ENCODE assay signal across 8 cellular contexts in genomic region chr9:126722922-126723806, GRCh38.
DNase-seq lines count a peak whose midpoint lies in the region; ATAC-seq and TF ChIP-seq lines count a peak whose summit lies in the region.

No MANE protein-coding gene starts in this region.

- peaks cover 35% of the 10 kb centered on the region for H3K4me1 Mint-ChIP-seq in activated naive CD4-positive, alpha-beta T cell treated with anti-CD3 and anti-CD28 coated beads for 36 hours (ENCODE audit: low read depth)

- H3K4me3 ChIP-seq in GM12865 (ENCODE audit: low read depth, low read length) (peak overlapping the region; percentile 68), Panc1 (ENCODE audit: low read depth in 2 of 2, low read length in 2 of 2) (peak overlapping the region; percentile 48 to 58), right cardiac atrium (ENCODE audit: low read length) (peak overlapping the region; percentile 76), skin epidermis (peak overlapping the region; percentile 52 to 66 (median 61))

- H3K36me3 ChIP-seq in Panc1 (ENCODE audit: control insufficient read depth, insufficient read depth, low read length) = no peaks in the 10 kb centered on the region

- H3K27ac Mint-ChIP-seq in activated naive CD4-positive, alpha-beta T cell treated with anti-CD3 and anti-CD28 coated beads for 36 hours = peak overlapping the region; percentile 91

- intact Hi-C loops in Panc1 (cut with micrococcal nuclease; ENCODE audit: unreplicated experiment) (no loop called here), right cardiac atrium (cut with DNase I) (no loop called here)
- intact Hi-C loops in activated naive CD4-positive, alpha-beta T cell treated with anti-CD3 and anti-CD28 coated beads for 36 hours (cut with micrococcal nuclease) = loop anchor here (1.0 to 5.0 kb wide), 5 partner anchors 17 to 664 kb away; no protein-coding TSS in a partner anchor

- ATAC-seq in HG02588 (IDR thresholded peaks at IDR 0.05; ENCODE audit: unreplicated experiment) (peak; percentile 17), Panc1 (peak; percentile 66), right cardiac atrium (peak; percentile 63 to 76), HG03159 (IDR thresholded peaks at IDR 0.05; ENCODE audit: unreplicated experiment) (no peak), HG02970 (IDR thresholded peaks at IDR 0.05; ENCODE audit: low FRiP score, unreplicated experiment) (no peak)

- H3K27ac ChIP-seq in Panc1 (ENCODE audit: low read length) (no peak overlapping the region), right cardiac atrium (ENCODE audit: low read length) (peak overlapping the region; percentile 25), skin epidermis (peak overlapping the region; percentile 75 to 98 (median 91))

- TF ChIP-seq CTCF in GM12865 (IDR thresholded peaks at IDR 0.05; ENCODE audit: insufficient read depth, low read depth, low read length, missing control alignments) (no peak), Panc1 (IDR thresholded peaks at IDR 0.05) (no peak)

- H3K9me3 ChIP-seq in Panc1 (ENCODE audit: control insufficient read depth, insufficient read depth, low read depth, low read length) (no peaks in the 10 kb centered on the region), right cardiac atrium (ENCODE audit: control insufficient read depth, low read length) (no peaks in the 10 kb centered on the region)

- H3K27me3 ChIP-seq in Panc1 (ENCODE audit: control insufficient read depth, insufficient read depth, low read length) (no peaks in the 10 kb centered on the region; the same call in 1 of the 2 replicates), right cardiac atrium (ENCODE audit: control insufficient read depth, insufficient read depth) (no peaks in the 10 kb centered on the region)

- no peaks in the 10 kb centered on the region for H3K4me1 ChIP-seq in Panc1 (ENCODE audit: control insufficient read depth, insufficient read depth, low read length)
- no peaks in the 10 kb centered on the region for H3K4me1 ChIP-seq in right cardiac atrium (ENCODE audit: control insufficient read depth, insufficient read depth, low read length)

- H3K9me3 Mint-ChIP-seq in activated naive CD4-positive, alpha-beta T cell treated with anti-CD3 and anti-CD28 coated beads for 36 hours = no peaks in the 10 kb centered on the region

- H3K4me3 Mint-ChIP-seq in activated naive CD4-positive, alpha-beta T cell treated with anti-CD3 and anti-CD28 coated beads for 36 hours = peak overlapping the region; percentile 84

- H3K27me3 Mint-ChIP-seq in activated naive CD4-positive, alpha-beta T cell treated with anti-CD3 and anti-CD28 coated beads for 36 hours (ENCODE audit: low read depth) = no peaks in the 10 kb centered on the region

- BruUV-seq in Panc1 (replicated peaks; lab: Mats Ljungman, UMichigan) = no TSS peak

- POLR2A ChIA-PET in Panc1 (lab: Charles Lee) = no interaction called here

- CTCF ChIA-PET in Panc1 (lab: Charles Lee) = no interaction called here
- CTCF ChIA-PET in activated naive CD4-positive, alpha-beta T cell treated with anti-CD3 and anti-CD28 coated beads for 36 hours (lab: Charles Lee) = interaction anchor here (1.1 to 1.6 kb wide), 2 partner anchors 16 to 20 kb away, joined by 3 read pairs; no protein-coding TSS in a partner anchor

- no peaks in the 10 kb centered on the region for H3K36me3 Mint-ChIP-seq in activated naive CD4-positive, alpha-beta T cell treated with anti-CD3 and anti-CD28 coated beads for 36 hours (ENCODE audit: low read depth)

- DNase-seq in GM12865 (ENCODE audit: low read depth) = peak; percentile 84
- no peak for DNase-seq in Panc1 (ENCODE audit: low read depth, low spot score)
- DNase-seq in activated naive CD4-positive, alpha-beta T cell treated with anti-CD3 and anti-CD28 coated beads for 36 hours = peak; percentile 80
- peak; percentile 32 to 79 (median 78) for DNase-seq in right cardiac atrium

- WGBS in right cardiac atrium = 2% methylated on average over 68 of the region's 68 CpGs

- in situ Hi-C loops in Panc1 (cut with HindIII; ENCODE audit: low pct_unique_long_range_greater_than_20kb, low sequenced_read_pairs) = no loop called here

Comparison
In these comparisons a context has a peak if more than half of its experiments do, and no peak if none do; other contexts are left out.
1. ATAC-seq: peak in HG02588 (single experiment), Panc1 (single experiment) and right cardiac atrium (2 of 2); none in HG03159 (single experiment) and HG02970 (single experiment).
2. Peak in every context shown above with its lines, with median percentiles within 50 percentile points of each other: H3K4me3 ChIP-seq.